20 cellular contexts compared by ENCODE assay signal in genomic region chr3:102979202-102979601, GRCh38.
DNase-seq lines count a peak whose midpoint lies in the region; ATAC-seq, FAIRE-seq and TF ChIP-seq lines count a peak whose summit lies in the region.
"Had no signal": no experiment of that assay in that cellular context is flagged by ENCODE, and none has a peak within 500 bp of the region (broad histone marks: within the 10 kb centered on the region; RNA-seq: fewer than 3 reads in every experiment).

No MANE protein-coding gene starts in this region.

- in situ Hi-C loops in gastrocnemius medialis (cut with MboI; ENCODE audit: low sequenced_read_pairs in 4 of 4), result no loop called here

- H3K27me3 ChIP-seq in Loucy (ENCODE audit: insufficient read depth, low read length, poor library complexity, severe bottlenecking) (no peaks in the 10 kb centered on the region), astrocyte (ENCODE audit: insufficient read depth, low read length) (no peaks in the 10 kb centered on the region), smooth muscle cell (ENCODE audit: low read depth) (no peaks in the 10 kb centered on the region), gastrocnemius medialis (no peaks in the 10 kb centered on the region)
- H3K27me3 ChIP-seq: BLaER1 treated with 17β-estradiol and CSF1 and Interleukin-3, amounts not matched to agents 10 nM and 100 nM; SJSA1 had no signal

- H3F3A ChIP-seq in Loucy (ENCODE audit: low read depth) (no peaks in the 10 kb centered on the region), smooth muscle cell (ENCODE audit: low read depth) (no peaks in the 10 kb centered on the region)

- FAIRE-seq in astrocyte (lab: Jason Lieb, UNC), result no peak

- no peak overlapping the region for H3K9ac ChIP-seq in Loucy (ENCODE audit: low read depth, low read length, poor library complexity, severe bottlenecking)
- peak overlapping the region; percentile 9 for H3K9ac ChIP-seq in astrocyte (ENCODE audit: low read length)
- H3K9ac ChIP-seq in smooth muscle cell (ENCODE audit: low read depth), result no peak overlapping the region
- H3K9ac ChIP-seq: BLaER1 treated with 17β-estradiol and CSF1 and Interleukin-3, amounts not matched to agents 10 nM and 100 nM had no signal

- peak overlapping the region; percentile 90 for H3K27ac ChIP-seq in astrocyte (ENCODE audit: low read depth, low read length)
- peak overlapping the region; percentile 18 for H3K27ac ChIP-seq in smooth muscle cell (ENCODE audit: low read depth)
- H3K27ac ChIP-seq in gastrocnemius medialis, result no peak overlapping the region
- H3K27ac ChIP-seq: BLaER1 treated with 17β-estradiol and CSF1 and Interleukin-3, amounts not matched to agents 10 nM and 100 nM; SJSA1 had no signal

- H3K9me3 ChIP-seq in Loucy (ENCODE audit: insufficient read depth, low read depth, low read length), result no peaks in the 10 kb centered on the region
- no peaks in the 10 kb centered on the region for H3K9me3 ChIP-seq in astrocyte (ENCODE audit: insufficient read depth, low read depth, low read length)
- no peaks in the 10 kb centered on the region for H3K9me3 ChIP-seq in smooth muscle cell (replicated peaks; ENCODE audit: low read depth)
- no peaks in the 10 kb centered on the region for H3K9me3 ChIP-seq in gastrocnemius medialis
- H3K9me3 ChIP-seq: SJSA1 had no signal

- ATAC-seq in gastrocnemius medialis, result no peak
- ATAC-seq: GM23338 had no signal

- H3K9me3 Mint-ChIP-seq in astrocyte (ENCODE audit: unreplicated experiment), result no peaks in the 10 kb centered on the region
- H3K9me3 Mint-ChIP-seq: GM23338, H9 had no signal

- peaks cover 14% of the 10 kb centered on the region for H3K4me1 Mint-ChIP-seq in astrocyte (ENCODE audit: low read depth, unreplicated experiment)
- H3K4me1 Mint-ChIP-seq: GM23338, H9 had no signal

- peak overlapping the region; percentile 4 for H3K27ac Mint-ChIP-seq in astrocyte (ENCODE audit: unreplicated experiment)
- H3K27ac Mint-ChIP-seq: CD4-positive, alpha-beta T cell; GM23338; H9 had no signal

- no peak for TF ChIP-seq POLR2A in gastrocnemius medialis (IDR thresholded peaks at IDR 0.05)

- H3K36me3 ChIP-seq in Loucy (ENCODE audit: insufficient read depth, low read length) (no peaks in the 10 kb centered on the region), astrocyte (ENCODE audit: insufficient read depth, low read length) (no peaks in the 10 kb centered on the region), smooth muscle cell (ENCODE audit: low read depth) (no peaks in the 10 kb centered on the region), gastrocnemius medialis (no peaks in the 10 kb centered on the region)
- H3K36me3 ChIP-seq: BLaER1 treated with 17β-estradiol and CSF1 and Interleukin-3, amounts not matched to agents 10 nM and 100 nM; SJSA1 had no signal

- H3K4me2 ChIP-seq in Loucy (ENCODE audit: low read depth, low read length, poor library complexity, severe bottlenecking) (no peak overlapping the region), astrocyte (ENCODE audit: low read length) (peak overlapping the region; percentile 0), smooth muscle cell (no peak overlapping the region)
- H3K4me2 ChIP-seq: BLaER1 treated with 17β-estradiol and CSF1 and Interleukin-3, amounts not matched to agents 10 nM and 100 nM; GM23338 had no signal

- H4K20me1 ChIP-seq in Loucy (ENCODE audit: insufficient read depth, low read length, poor library complexity, severe bottlenecking) (no peaks in the 10 kb centered on the region), astrocyte (ENCODE audit: insufficient read depth, low read length) (no peaks in the 10 kb centered on the region), smooth muscle cell (ENCODE audit: low read depth) (no peaks in the 10 kb centered on the region)
- H4K20me1 ChIP-seq: BLaER1 treated with 17β-estradiol and CSF1 and Interleukin-3, amounts not matched to agents 10 nM and 100 nM had no signal

- peak overlapping the region; percentile 79 for H2AFZ ChIP-seq in Loucy (ENCODE audit: low read length)
- H2AFZ ChIP-seq in astrocyte (ENCODE audit: low read depth, low read length), result no peak overlapping the region
- no peak overlapping the region for H2AFZ ChIP-seq in smooth muscle cell (ENCODE audit: low read depth)

- TF ChIP-seq CTCF in Loucy (conservative IDR thresholded peaks at IDR 0.05; ENCODE audit: low read length), result no peak
- no peak for TF ChIP-seq CTCF in astrocyte (IDR thresholded peaks at IDR 0.05; ENCODE audit: insufficient read depth, low read depth, low read length)
- TF ChIP-seq CTCF in smooth muscle cell (IDR thresholded peaks at IDR 0.05; ENCODE audit: borderline replicate concordance, insufficient read depth, poor library complexity, severe bottlenecking), result no peak
- TF ChIP-seq CTCF in gastrocnemius medialis (IDR thresholded peaks at IDR 0.05 in 4 of 5, conservative IDR thresholded peaks at IDR 0.05 in 1 of 5), result no peak

- H3K4me3 ChIP-seq in Loucy (ENCODE audit: low read length, poor library complexity, severe bottlenecking) (no peak overlapping the region), astrocyte (ENCODE audit: insufficient read depth, low read depth, low read length) (no peak overlapping the region), smooth muscle cell (no peak overlapping the region), gastrocnemius medialis (no peak overlapping the region)
- H3K4me3 ChIP-seq: BLaER1 treated with 17β-estradiol and CSF1 and Interleukin-3, amounts not matched to agents 10 nM and 100 nM; GM23338; SJSA1 had no signal

- H3K4me3 Mint-ChIP-seq in astrocyte (ENCODE audit: unreplicated experiment), result no peak overlapping the region
- H3K4me3 Mint-ChIP-seq: CD4-positive, alpha-beta T cell; GM23338; H9 had no signal

- no peaks in the 10 kb centered on the region for H3K27me3 Mint-ChIP-seq in astrocyte (ENCODE audit: low read depth, unreplicated experiment)
- H3K27me3 Mint-ChIP-seq: CD4-positive, alpha-beta T cell had no signal

- intact Hi-C loops in gastrocnemius medialis (cut with DNase I; ENCODE audit: low total_unique reads), result no loop called here

- H3K9me2 ChIP-seq in Loucy (replicated peaks; ENCODE audit: low read depth, low read length), result no peaks in the 10 kb centered on the region

- DNase-seq in astrocyte (ENCODE audit: low read depth) (peak; percentile 45), iris pigment epithelial cell (ENCODE audit: low read depth) (peak; percentile 14), smooth muscle cell (lab: John Stamatoyannopoulos, UW; ENCODE audit: unreplicated experiment) (no peak), AG08395 (ENCODE audit: low spot score) (no peak), GDM1 (lab: John Stamatoyannopoulos, UW) (no peak), gastrocnemius medialis (no peak)
- DNase-seq: AML-193; CD4-positive, alpha-beta T cell; DMS53; H9; MV-4-11; NCI-H1105; NCI-H1436 treated with DMSO at 0.1 percent for 48 hours; NCI-H187 treated with DMSO at 0.1 percent for 48 hours; Right ventricle myocardium superior; RPMI8226 had no signal

- peaks cover 6% of the 10 kb centered on the region for H3K4me1 ChIP-seq in Loucy (ENCODE audit: insufficient read depth, low read length, poor library complexity, severe bottlenecking)
- peaks cover 18% of the 10 kb centered on the region for H3K4me1 ChIP-seq in astrocyte (ENCODE audit: insufficient read depth, low read length)
- no peaks in the 10 kb centered on the region for H3K4me1 ChIP-seq in smooth muscle cell (ENCODE audit: low read depth)
- H3K4me1 ChIP-seq in gastrocnemius medialis, result no peaks in the 10 kb centered on the region
- H3K4me1 ChIP-seq: BLaER1 treated with 17β-estradiol and CSF1 and Interleukin-3, amounts not matched to agents 10 nM and 100 nM; SJSA1 had no signal

- no peaks in the 10 kb centered on the region for H3K36me3 Mint-ChIP-seq in astrocyte (ENCODE audit: low read depth, unreplicated experiment)

- H3K79me2 ChIP-seq in Loucy (ENCODE audit: insufficient read depth, low read length) (no peaks in the 10 kb centered on the region), astrocyte (ENCODE audit: insufficient read depth, low read length) (no peaks in the 10 kb centered on the region), smooth muscle cell (ENCODE audit: low read depth) (no peaks in the 10 kb centered on the region)

Comparison
In these comparisons a context has a peak if more than half of its experiments do, and no peak if none do; other contexts are left out.
1. DNase-seq: peak in astrocyte (single experiment) and iris pigment epithelial cell (single experiment); none in smooth muscle cell (single experiment), AG08395 (single experiment), GDM1 (single experiment) and gastrocnemius medialis (0 of 2).
2. H3K27ac ChIP-seq: peak in astrocyte (single experiment) and smooth muscle cell (single experiment); none in gastrocnemius medialis (0 of 4).